8 cellular contexts compared by ENCODE assay signal in genomic region chrX:18886344-18887161, GRCh38.
A peak's percentile ranks its signal among the peaks of the same experiment; 100 is the strongest.
DNase-seq lines count a peak whose midpoint lies in the region; ATAC-seq and TF ChIP-seq lines count a peak whose summit lies in the region.

No MANE protein-coding gene starts in this region.

- in situ Hi-C loops in GM18951 (cut with MboI; ENCODE audit: low sequenced_read_pairs, unreplicated experiment), result no loop called here

- TF ChIP-seq CTCF in nephron (IDR thresholded peaks at IDR 0.05; ENCODE audit: unreplicated experiment in 3 of 3) (peak; percentile 31 to 44 (median 41)), tibial artery (IDR thresholded peaks at IDR 0.05) (peak; percentile 60 to 66)

- H3K27ac Mint-ChIP-seq in activated T-cell treated with anti-CD3 and anti-CD28 coated beads, Interleukin-2, amount 50 U/mL, for 72 hours, result peak overlapping the region; percentile 94
- H3K27ac Mint-ChIP-seq in nephron, result peak overlapping the region; percentile 44 to 81 (median 76)

- H3K27ac ChIP-seq in BLaER1 treated with 17β-estradiol and CSF1 and Interleukin-3, amounts not matched to agents 10 nM and 100 nM, result peak overlapping the region; percentile 55 to 80 (median 66)
- H3K27ac ChIP-seq in tibial artery, result peak overlapping the region; percentile 85 to 89

- H3K36me3 Mint-ChIP-seq in activated T-cell treated with anti-CD3 and anti-CD28 coated beads, Interleukin-2, amount 50 U/mL, for 72 hours (ENCODE audit: insufficient read depth in 2 of 2), result no peaks in the 10 kb centered on the region
- no peaks in the 10 kb centered on the region for H3K36me3 Mint-ChIP-seq in nephron (ENCODE audit: low read depth)

- peak; percentile 42 for TF ChIP-seq POLR2A in GM18951 (IDR thresholded peaks at IDR 0.05; ENCODE audit: extremely low read depth, insufficient read depth, insufficient read length)

- peaks cover 19 to 50% (median 47%) of the 10 kb centered on the region in 10 experiments for H3K4me1 ChIP-seq in BLaER1 treated with 17β-estradiol and CSF1 and Interleukin-3, amounts not matched to agents 10 nM and 100 nM
- H3K4me1 ChIP-seq in tibial artery, result peaks cover 4 to 47% (median 15%) of the 10 kb centered on the region in 4 donors

- peak; percentile 74 for ATAC-seq in HG03108 (IDR thresholded peaks at IDR 0.05; ENCODE audit: unreplicated experiment)
- peak; percentile 80 to 86 for ATAC-seq in activated T-cell treated with anti-CD3 and anti-CD28 coated beads, Interleukin-2, amount 50 U/mL, for 72 hours (replicated peaks in 1 of 2)

- no peaks in the 10 kb centered on the region for H3K36me3 ChIP-seq in BLaER1 treated with 17β-estradiol and CSF1 and Interleukin-3, amounts not matched to agents 10 nM and 100 nM
- no peaks in the 10 kb centered on the region for H3K36me3 ChIP-seq in tibial artery

- peak overlapping the region; percentile 80 to 94 for H3K4me3 Mint-ChIP-seq in activated T-cell treated with anti-CD3 and anti-CD28 coated beads, Interleukin-2, amount 50 U/mL, for 72 hours
- H3K4me3 Mint-ChIP-seq in nephron, result peak overlapping the region; percentile 79 to 81 (median 80)

- H3K9ac ChIP-seq in BLaER1 treated with 17β-estradiol and CSF1 and Interleukin-3, amounts not matched to agents 10 nM and 100 nM, result peak overlapping the region; percentile 51 to 77 (median 65)

- DNase-seq in NOMO-1 (lab: John Stamatoyannopoulos, UW; ENCODE audit: unreplicated experiment in 2 of 2) (peak; percentile 83 to 86), fibroblast of peridontal ligament (ENCODE audit: extremely low read depth) (peak; percentile 61), tibial artery (peak; percentile 85 to 91)
- peak; percentile 58 to 59 for DNase-seq in activated T-cell treated with anti-CD3 and anti-CD28 coated beads, Interleukin-2, amount 50 U/mL, for 72 hours

- no peaks in the 10 kb centered on the region for H3K9me3 Mint-ChIP-seq in activated T-cell treated with anti-CD3 and anti-CD28 coated beads, Interleukin-2, amount 50 U/mL, for 72 hours
- H3K9me3 Mint-ChIP-seq in nephron, result peaks cover 8% of the 10 kb centered on the region

- H3K27me3 Mint-ChIP-seq in activated T-cell treated with anti-CD3 and anti-CD28 coated beads, Interleukin-2, amount 50 U/mL, for 72 hours (ENCODE audit: low read depth), result no peaks in the 10 kb centered on the region
- H3K27me3 Mint-ChIP-seq in nephron (ENCODE audit: low read depth), result peaks cover 8% of the 10 kb centered on the region

- peak overlapping the region; percentile 39 to 65 (median 52) for H3K4me3 ChIP-seq in BLaER1 treated with 17β-estradiol and CSF1 and Interleukin-3, amounts not matched to agents 10 nM and 100 nM
- H3K4me3 ChIP-seq in tibial artery, result peak overlapping the region; percentile 40 to 46

- H3K4me2 ChIP-seq in BLaER1 treated with 17β-estradiol and CSF1 and Interleukin-3, amounts not matched to agents 10 nM and 100 nM, result peak overlapping the region; percentile 78 to 95 (median 86)

- peaks cover 69 to 97% (median 94%) of the 10 kb centered on the region in 11 experiments for H3K27me3 ChIP-seq in BLaER1 treated with 17β-estradiol and CSF1 and Interleukin-3, amounts not matched to agents 10 nM and 100 nM
- no peaks in the 10 kb centered on the region for H3K27me3 ChIP-seq in tibial artery

- peaks cover 23% of the 10 kb centered on the region for H3K4me1 Mint-ChIP-seq in activated T-cell treated with anti-CD3 and anti-CD28 coated beads, Interleukin-2, amount 50 U/mL, for 72 hours (ENCODE audit: low read depth)
- peaks cover 29% of the 10 kb centered on the region for H3K4me1 Mint-ChIP-seq in nephron

- peaks cover 0 to 8% (median 0%) of the 10 kb centered on the region in 11 experiments; a peak in 2 of 22 replicates for H3K9me3 ChIP-seq in BLaER1 treated with 17β-estradiol and CSF1 and Interleukin-3, amounts not matched to agents 10 nM and 100 nM (replicated peaks in 1 of 11)
- no peaks in the 10 kb centered on the region for H3K9me3 ChIP-seq in tibial artery

- intact Hi-C loops in tibial artery (cut with DNase I; ENCODE audit: low total_unique reads), result loop anchor here (5.0 kb wide), 1 partner anchor 214 kb away; the partner anchor contains the start of gene RS1

- peaks cover 0 to 18% (median 0%) of the 10 kb centered on the region in 11 experiments; a peak in 4 of 22 replicates for H4K20me1 ChIP-seq in BLaER1 treated with 17β-estradiol and CSF1 and Interleukin-3, amounts not matched to agents 10 nM and 100 nM

Comparison
In these comparisons a context has a peak if more than half of its experiments do, and no peak if none do; other contexts are left out.
1. Peak in every context shown above with its lines: DNase-seq, ATAC-seq, H3K4me3 ChIP-seq and H3K27ac ChIP-seq.